In genomic region chr14:78023112-78023511, GRCh38 we compare ENCODE assay signal across 26 cellular contexts.
"Had no signal": no experiment of that assay in that cellular context is flagged by ENCODE, and none has a peak within 500 bp of the region (broad histone marks: within the 10 kb centered on the region; RNA-seq: fewer than 3 reads in every experiment).

No MANE protein-coding gene starts in this region.

- H3K9me3 Mint-ChIP-seq: activated CD4-positive, alpha-beta memory T cell treated with anti-CD3 and anti-CD28 coated beads, Interleukin-2, amount 10 ng/mL, durations not matched to agents 7 days and 5 days; activated CD4-positive, alpha-beta T cell treated with anti-CD3 and anti-CD28 coated beads, Interleukin-2, amount 10 ng/mL, durations not matched to agents 24 days and 14 days; activated naive CD4-positive, alpha-beta T cell treated with anti-CD3 and anti-CD28 coated beads, Interleukin-2, amount 10 ng/mL, durations not matched to agents 7 days and 5 days; activated naive CD4-positive, alpha-beta T cell treated with anti-CD3 and anti-CD28 coated beads, Interleukin-2, amount 50 U/mL, for 72 hours; activated naive CD8-positive, alpha-beta T cell treated with anti-CD3 and anti-CD28 coated beads, Interleukin-2, amount 10 ng/mL, durations not matched to agents 7 days and 5 days; activated T-cell treated with anti-CD3 and anti-CD28 coated beads, Interleukin-2, amount 50 U/mL, for 24 hours; central memory CD8-positive, alpha-beta T cell; dendritic cell treated with granulocyte-macrophage colony-stimulating factor and Interleukin-4, amounts not matched to agents 40 ng/mL and 50 ng/mL, for 4 days had no signal

- ATAC-seq: activated CD4-positive, alpha-beta T cell treated with anti-CD3 and anti-CD28 coated beads for 36 hours; activated naive CD4-positive, alpha-beta T cell treated with anti-CD3 and anti-CD28 coated beads, Interleukin-2, amount 50 U/mL, for 72 hours; activated T-cell treated with anti-CD3 and anti-CD28 coated beads, Interleukin-2, amount 50 U/mL, for 72 hours; esophagus mucosa had no signal

- H3K4me1 ChIP-seq: ascending aorta had no signal

- H3K27ac Mint-ChIP-seq: activated CD4-positive, alpha-beta memory T cell treated with anti-CD3 and anti-CD28 coated beads, Interleukin-2, amount 10 ng/mL, durations not matched to agents 7 days and 5 days; activated CD4-positive, alpha-beta T cell treated with anti-CD3 and anti-CD28 coated beads for 36 hours; activated CD4-positive, alpha-beta T cell treated with anti-CD3 and anti-CD28 coated beads, Interleukin-2, amount 10 ng/mL, durations not matched to agents 24 days and 14 days; activated naive CD4-positive, alpha-beta T cell treated with anti-CD3 and anti-CD28 coated beads, Interleukin-2, amount 10 ng/mL, durations not matched to agents 7 days and 5 days; activated naive CD4-positive, alpha-beta T cell treated with anti-CD3 and anti-CD28 coated beads, Interleukin-2, amount 50 U/mL, for 72 hours; activated naive CD8-positive, alpha-beta T cell treated with anti-CD3 and anti-CD28 coated beads, Interleukin-2, amount 10 ng/mL, durations not matched to agents 7 days and 5 days; activated T-cell treated with anti-CD3 and anti-CD28 coated beads, Interleukin-2, amount 50 U/mL, for 24 hours; activated T-cell treated with anti-CD3 and anti-CD28 coated beads, Interleukin-2, amount 50 U/mL, for 72 hours; dendritic cell treated with granulocyte-macrophage colony-stimulating factor and Interleukin-4, amounts not matched to agents 40 ng/mL and 50 ng/mL, for 4 days; endodermal cell had no signal

- H3K4me3 ChIP-seq: ascending aorta, coronary artery, dorsolateral prefrontal cortex had no signal

- H3K9me3 ChIP-seq: ascending aorta had no signal

- H3K27ac ChIP-seq: ascending aorta, brain microvascular endothelial cell, coronary artery had no signal

- DNase-seq: activated CD4-positive, alpha-beta memory T cell treated with anti-CD3 and anti-CD28 coated beads, Interleukin-2, amount 10 ng/mL, durations not matched to agents 7 days and 5 days; activated CD4-positive, alpha-beta T cell treated with anti-CD3 and anti-CD28 coated beads for 36 hours; activated CD4-positive, alpha-beta T cell treated with anti-CD3 and anti-CD28 coated beads, Interleukin-2, amount 10 ng/mL, durations not matched to agents 24 days and 14 days; activated CD4-positive, CD25-positive, alpha-beta regulatory T cell; activated CD4-positive, CD25-positive, alpha-beta regulatory T cell treated with anti-CD3 and anti-CD28 coated beads, Interleukin-2, amount 50 U/mL, for 72 hours; activated CD8-positive, alpha-beta memory T cell treated with anti-CD3 and anti-CD28 coated beads, Interleukin-2, amount 50 U/mL, for 48 hours; activated gamma-delta T cell; activated naive CD4-positive, alpha-beta T cell; activated naive CD4-positive, alpha-beta T cell treated with anti-CD3 and anti-CD28 coated beads, Interleukin-2, amount 10 ng/mL, durations not matched to agents 7 days and 5 days; activated naive CD8-positive, alpha-beta T cell treated with anti-CD3 and anti-CD28 coated beads, Interleukin-2, amount 10 ng/mL, durations not matched to agents 7 days and 5 days; activated T-cell treated with anti-CD3 and anti-CD28 coated beads for 4 hours; activated T-cell treated with anti-CD3 and anti-CD28 coated beads, Interleukin-2, amount 50 U/mL, for 24 hours; activated T-cell treated with anti-CD3 and anti-CD28 coated beads, Interleukin-2, amount 50 U/mL, for 72 hours; brain microvascular endothelial cell; dorsolateral prefrontal cortex; effector memory CD4-positive, alpha-beta T cell; endodermal cell; foreskin fibroblast; head of caudate nucleus; T-helper 2 cell had no signal

- H3K27me3 ChIP-seq: ascending aorta, brain microvascular endothelial cell, dorsolateral prefrontal cortex had no signal

- H3K4me3 Mint-ChIP-seq: activated CD4-positive, alpha-beta memory T cell treated with anti-CD3 and anti-CD28 coated beads, Interleukin-2, amount 10 ng/mL, durations not matched to agents 7 days and 5 days; activated CD4-positive, alpha-beta T cell treated with anti-CD3 and anti-CD28 coated beads for 36 hours; activated CD4-positive, alpha-beta T cell treated with anti-CD3 and anti-CD28 coated beads, Interleukin-2, amount 10 ng/mL, durations not matched to agents 24 days and 14 days; activated naive CD4-positive, alpha-beta T cell treated with anti-CD3 and anti-CD28 coated beads, Interleukin-2, amount 10 ng/mL, durations not matched to agents 7 days and 5 days; activated naive CD8-positive, alpha-beta T cell treated with anti-CD3 and anti-CD28 coated beads, Interleukin-2, amount 10 ng/mL, durations not matched to agents 7 days and 5 days; activated T-cell treated with anti-CD3 and anti-CD28 coated beads, Interleukin-2, amount 50 U/mL, for 24 hours; activated T-cell treated with anti-CD3 and anti-CD28 coated beads, Interleukin-2, amount 50 U/mL, for 72 hours; central memory CD8-positive, alpha-beta T cell; dendritic cell treated with granulocyte-macrophage colony-stimulating factor and Interleukin-4, amounts not matched to agents 40 ng/mL and 50 ng/mL, for 4 days; endodermal cell had no signal

- H3K27me3 Mint-ChIP-seq: activated CD4-positive, alpha-beta T cell treated with anti-CD3 and anti-CD28 coated beads, Interleukin-2, amount 10 ng/mL, durations not matched to agents 24 days and 14 days; dendritic cell treated with granulocyte-macrophage colony-stimulating factor and Interleukin-4, amounts not matched to agents 40 ng/mL and 50 ng/mL, for 4 days had no signal

- H3K4me1 Mint-ChIP-seq: activated CD4-positive, alpha-beta memory T cell treated with anti-CD3 and anti-CD28 coated beads, Interleukin-2, amount 10 ng/mL, durations not matched to agents 7 days and 5 days; activated CD4-positive, alpha-beta T cell treated with anti-CD3 and anti-CD28 coated beads for 36 hours; activated CD4-positive, alpha-beta T cell treated with anti-CD3 and anti-CD28 coated beads, Interleukin-2, amount 10 ng/mL, durations not matched to agents 24 days and 14 days; activated naive CD4-positive, alpha-beta T cell treated with anti-CD3 and anti-CD28 coated beads, Interleukin-2, amount 10 ng/mL, durations not matched to agents 7 days and 5 days; activated naive CD8-positive, alpha-beta T cell treated with anti-CD3 and anti-CD28 coated beads, Interleukin-2, amount 10 ng/mL, durations not matched to agents 7 days and 5 days; central memory CD8-positive, alpha-beta T cell had no signal

- H3K36me3 ChIP-seq: ascending aorta, brain microvascular endothelial cell had no signal

- H3K36me3 Mint-ChIP-seq: activated naive CD4-positive, alpha-beta T cell treated with anti-CD3 and anti-CD28 coated beads, Interleukin-2, amount 10 ng/mL, durations not matched to agents 7 days and 5 days; activated naive CD4-positive, alpha-beta T cell treated with anti-CD3 and anti-CD28 coated beads, Interleukin-2, amount 50 U/mL, for 72 hours; activated naive CD8-positive, alpha-beta T cell treated with anti-CD3 and anti-CD28 coated beads, Interleukin-2, amount 10 ng/mL, durations not matched to agents 7 days and 5 days had no signal
